Comparison of ENCODE assay signal across 18 cellular contexts in genomic region chr4:167775374-167775773, GRCh38.
"Had no signal": no experiment of that assay in that cellular context is flagged by ENCODE, and none has a peak within 500 bp of the region (broad histone marks: within the 10 kb centered on the region; RNA-seq: fewer than 3 reads in every experiment).

No MANE protein-coding gene starts in this region.

- ATAC-seq: body of pancreas; left lobe of liver; lower lobe of right lung; right lobe of liver; stimulated activated effector memory CD8-positive, alpha-beta T cell treated with anti-CD3 and anti-CD28 coated beads, Interleukin-12 subunit alpha, Interleukin-12 subunit beta, amount 100 ng/mL, for 72 hours; stimulated activated naive CD8-positive, alpha-beta T cell treated with anti-CD3 and anti-CD28 coated beads, Interleukin-15, amount 100 ng/mL, for 72 hours; T-helper 17 cell had no signal

- H3K4me1 ChIP-seq: body of pancreas, lower lobe of right lung, right lobe of liver, suprapubic skin, tibial nerve had no signal

- H3K27ac ChIP-seq: body of pancreas, lower lobe of right lung, right lobe of liver, suprapubic skin, tibial nerve had no signal

- H3K27me3 ChIP-seq: body of pancreas, right lobe of liver, suprapubic skin, tibial nerve had no signal

- DNase-seq: activated CD4-positive, alpha-beta memory T cell treated with anti-CD3 and anti-CD28 coated beads for 36 hours; activated CD4-positive, alpha-beta T cell treated with anti-CD3 and anti-CD28 coated beads for 48 hours; activated effector memory CD4-positive, alpha-beta T cell treated with anti-CD3 and anti-CD28 coated beads, Interleukin-2, amount 50 U/mL, for 16 hours; activated naive CD4-positive, alpha-beta T cell treated with anti-CD3 and anti-CD28 coated beads, Interleukin-2, amount 10 ng/mL, durations not matched to agents 7 days and 5 days; body of pancreas; kidney; lower lobe of right lung; naive B cell; occipital lobe; right lobe of liver; small intestine; stimulated activated CD4-positive, alpha-beta T cell treated with anti-CD3 and anti-CD28 coated beads, Interleukin-2, amount 100 ng/mL, for 24 hours; stimulated activated naive CD8-positive, alpha-beta T cell treated with anti-CD3 and anti-CD28 coated beads, Interleukin-15, amount 100 ng/mL, for 72 hours; T-helper 17 cell had no signal

- H3K9me3 ChIP-seq: body of pancreas, lower lobe of right lung, right lobe of liver, suprapubic skin, tibial nerve had no signal

- H3K4me3 ChIP-seq: body of pancreas, lower lobe of right lung, right lobe of liver, suprapubic skin, tibial nerve had no signal

- H3K36me3 ChIP-seq: lower lobe of right lung, right lobe of liver, suprapubic skin, tibial nerve had no signal
